9 cellular contexts compared by ENCODE assay signal in genomic region chr19:38228491-38229439, GRCh38. TPM values are rescaled to one million over a fixed set of nuclear protein-coding genes. Genes with fewer than 3 reads are reported as not detected.
DNase-seq lines count a peak whose midpoint lies in the region; ATAC-seq, FAIRE-seq and TF ChIP-seq lines count a peak whose summit lies in the region.
"Had no signal": no experiment of that assay in that cellular context is flagged by ENCODE, and none has a peak within 500 bp of the region (broad histone marks: within the 10 kb centered on the region; RNA-seq: fewer than 3 reads in every experiment).

No MANE protein-coding gene starts in this region.

- H3K79me2 ChIP-seq in HepG2 (ENCODE audit: insufficient read depth, low read length): no peaks in the 10 kb centered on the region

- DNase-seq in HepG2 (ENCODE audit: low spot score): no peak
- no peak for DNase-seq in right lobe of liver
- no peak for DNase-seq in T-cell
- DNase-seq in left ventricle myocardium superior: peak; percentile 46
- no peak for DNase-seq in thyroid gland
- DNase-seq in GOT3 (lab: John Stamatoyannopoulos, UW): no peak

- H3K27ac Mint-ChIP-seq in T-cell: no peak overlapping the region

- no peak for TF ChIP-seq CTCF in HepG2 (CRISPR knock-in tag; IDR thresholded peaks at IDR 0.05)
- no peak for TF ChIP-seq CTCF in right lobe of liver (IDR thresholded peaks at IDR 0.05)
- no peak for TF ChIP-seq CTCF in thyroid gland (IDR thresholded peaks at IDR 0.05)

- in situ Hi-C loops in HepG2 (cut with HindIII; ENCODE audit: extremely low pct_ligation_motif_present, low pct_unique_long_range_greater_than_20kb): no loop called here

- BruUV-seq in HepG2 (replicated peaks; lab: Mats Ljungman, UMichigan): no TSS peak

- H4K20me1 ChIP-seq in HepG2 (ENCODE audit: insufficient read depth, low read length): no peaks in the 10 kb centered on the region

- no peak overlapping the region for H3K27ac ChIP-seq in HepG2 (ENCODE audit: extremely low read length, insufficient read depth, low read length)
- no peak overlapping the region for H3K27ac ChIP-seq in right lobe of liver
- no peak overlapping the region for H3K27ac ChIP-seq in urinary bladder (ENCODE audit: low read depth)
- no peak overlapping the region for H3K27ac ChIP-seq in thyroid gland

- no peak for FAIRE-seq in HepG2 (lab: Jason Lieb, UNC)

- no peaks in the 10 kb centered on the region for H3K9me3 ChIP-seq in HepG2 (ENCODE audit: low read length)
- H3K9me3 ChIP-seq in right lobe of liver: no peaks in the 10 kb centered on the region
- H3K9me3 ChIP-seq in thyroid gland: no peaks in the 10 kb centered on the region

- no peak overlapping the region for H2AFZ ChIP-seq in HepG2 (ENCODE audit: low read length)

- no peaks in the 10 kb centered on the region for H3K36me3 ChIP-seq in HepG2 (replicated peaks in 1 of 2; ENCODE audit: control insufficient read depth in 1 of 2, insufficient read depth in 2 of 2, low read length in 2 of 2)
- no peaks in the 10 kb centered on the region for H3K36me3 ChIP-seq in right lobe of liver
- H3K36me3 ChIP-seq in urinary bladder (ENCODE audit: insufficient read depth): no peaks in the 10 kb centered on the region
- no peaks in the 10 kb centered on the region for H3K36me3 ChIP-seq in thyroid gland

- H3K9me3 Mint-ChIP-seq in T-cell: no peaks in the 10 kb centered on the region

- TF ChIP-seq EP300 in HepG2 (IDR thresholded peaks at IDR 0.05; ENCODE audit: low read depth in 2 of 2, low read length in 2 of 2) (no peak), HepG2 (CRISPR knock-in tag; IDR thresholded peaks at IDR 0.05; ENCODE audit: borderline replicate concordance) (no peak)

- ATAC-seq in HepG2 (no peak), right lobe of liver (no peak), T-cell (replicated peaks in 1 of 4) (no peak), left ventricle myocardium superior (no peak), GM21619 (IDR thresholded peaks at IDR 0.05; ENCODE audit: unreplicated experiment) (no peak)

- TF ChIP-seq POLR2A in HepG2 (IDR thresholded peaks at IDR 0.05; ENCODE audit: insufficient read depth in 1 of 2, low read depth in 2 of 2, low read length in 2 of 2) (no peak), right lobe of liver (IDR thresholded peaks at IDR 0.05) (no peak), thyroid gland (IDR thresholded peaks at IDR 0.05) (no peak)

- POLR2A ChIA-PET in HepG2 (lab: Yijun Ruan, JAX): no interaction called here
- POLR2A ChIA-PET in T-cell (lab: Charles Lee): no interaction called here

- no peak for TF ChIP-seq RAD21 in HepG2 (CRISPR knock-in tag; IDR thresholded peaks at IDR 0.05)

- 11% methylated on average over 44 of the region's 80 CpGs for WGBS in HepG2 (ENCODE audit: low lambda C conversion rate)
- WGBS in right lobe of liver (ENCODE audit: insufficient coverage, low coverage, low lambda C conversion rate, missing lambda C conversion rate): 2% methylated on average over 48 of the region's 80 CpGs
- under 1% methylated on average over 80 of the region's 80 CpGs for WGBS in urinary bladder
- WGBS in thyroid gland, 2 donors: 1 to 3% methylated on average over 32 to 51 of the region's 80 CpGs

- intact Hi-C loops in HepG2 (cut with micrococcal nuclease; ENCODE audit: unreplicated experiment): no loop called here
- intact Hi-C loops in right lobe of liver (cut with DNase I): loop anchor here in 1 of 2 donors (10.0 kb wide), 1 partner anchor 334 kb away; no protein-coding TSS in a partner anchor
- intact Hi-C loops in left ventricle myocardium superior (cut with micrococcal nuclease): no loop called here
- intact Hi-C loops in thyroid gland (cut with DNase I): no loop called here

- peaks cover 7 to 22% of the 10 kb centered on the region in 2 experiments; a peak in 4 of 5 replicates for H3K27me3 ChIP-seq in HepG2 (ENCODE audit: control insufficient read depth in 1 of 2, insufficient read depth in 2 of 2, low read length in 2 of 2)
- peaks cover 0 to 21% of the 10 kb centered on the region in 2 donors for H3K27me3 ChIP-seq in right lobe of liver
- peaks cover 35% of the 10 kb centered on the region for H3K27me3 ChIP-seq in thyroid gland

- CTCF ChIA-PET in HepG2 (lab: Yijun Ruan, JAX; ENCODE audit: low intra/inter-chr PET ratio, low total read pairs) (no interaction called here), T-cell (lab: Charles Lee) (no interaction called here)

- no peak overlapping the region for H3K9ac ChIP-seq in HepG2 (ENCODE audit: insufficient read depth, low read depth, low read length)

- H3K4me1 ChIP-seq in HepG2 (ENCODE audit: insufficient read depth, low read length) (peaks cover 7% of the 10 kb centered on the region), right lobe of liver (no peaks in the 10 kb centered on the region), urinary bladder (ENCODE audit: insufficient read depth) (peaks cover 3% of the 10 kb centered on the region), thyroid gland (peaks cover 14 to 20% of the 10 kb centered on the region in 2 donors)

- peaks cover 39 to 64% of the 10 kb centered on the region in 2 donors for H3K27me3 Mint-ChIP-seq in T-cell

- peak overlapping the region in 2 of 3 donors; percentile 25 to 74 for H3K4me3 Mint-ChIP-seq in T-cell

- H3K36me3 Mint-ChIP-seq in T-cell: no peaks in the 10 kb centered on the region

- H3K4me3 ChIP-seq in HepG2 (replicated peaks in 1 of 3; ENCODE audit: insufficient read depth in 1 of 3, low read depth in 2 of 3, low read length in 3 of 3) (peak overlapping the region; percentile 21 to 55 (median 40); a peak in 4 of 6 replicates), right lobe of liver (no peak overlapping the region), urinary bladder (ENCODE audit: low read depth, low read length) (peak overlapping the region; percentile 16), thyroid gland (replicated peaks in 1 of 3) (no peak overlapping the region)

- H3K4me1 Mint-ChIP-seq in T-cell: peaks cover 19 to 25% (median 24%) of the 10 kb centered on the region in 3 donors

- H3K4me2 ChIP-seq in HepG2 (ENCODE audit: low read depth, low read length): peak overlapping the region; percentile 53

RNA-seq across cellular contexts. Expression of gene DPF1, which starts 4.7 kb away (rescaled TPM):
- total RNA-seq in HepG2 (2016; rRNA removed; fragmentation: Illumina TruSeq; extraction: Trizol): 1.7 and 3.2 TPM in 2 replicates
- total RNA-seq in HepG2 (2016; cell fraction: cytosol; rRNA removed; fragmentation: Illumina TruSeq; extraction: Trizol; ENCODE audit: low read depth): 1.4 and 1.6 TPM in 2 replicates
- 1.6 and 2.3 TPM in 2 replicates for total RNA-seq in HepG2 (2016; cell fraction: insoluble cytoplasmic fraction; rRNA removed; fragmentation: Illumina TruSeq; extraction: Trizol)
- 2.0 and 2.8 TPM in 2 replicates for total RNA-seq in HepG2 (2016; cell fraction: membrane; rRNA removed; fragmentation: Illumina TruSeq; extraction: Trizol)
- total RNA-seq in HepG2 (2016; cell fraction: nucleus; rRNA removed; fragmentation: Illumina TruSeq; extraction: Trizol): 2.1 and 2.7 TPM in 2 replicates
- polyA plus RNA-seq in HepG2 (2011; rRNA removed): 1.0 and 1.3 TPM in 2 replicates
- polyA plus RNA-seq in HepG2 (2011; cell fraction: cytosol; rRNA removed): 0.65 and 1.2 TPM in 2 replicates
- 3.3 and 3.6 TPM in 2 replicates for polyA plus RNA-seq in HepG2 (2011; cell fraction: nucleus; rRNA removed)
- 0.36 and 1.2 TPM in 2 replicates for polyA plus RNA-seq in HepG2 (2012)
- 1.1 TPM in 2 replicates for polyA plus RNA-seq in HepG2 (2016; cell fraction: cytosol; fragmentation: Illumina TruSeq; extraction: Trizol; ENCODE audit: low read depth)
- 1.4 and 3.2 TPM in 2 replicates for polyA plus RNA-seq in HepG2 (2016; cell fraction: insoluble cytoplasmic fraction; fragmentation: Illumina TruSeq; extraction: Trizol; ENCODE audit: low read depth)
- polyA plus RNA-seq in HepG2 (2016; cell fraction: membrane; fragmentation: Illumina TruSeq; extraction: Trizol; ENCODE audit: low read depth): 1.4 and 1.7 TPM in 2 replicates
- polyA plus RNA-seq in HepG2 (2016; cell fraction: nucleus; fragmentation: Illumina TruSeq; extraction: Trizol; ENCODE audit: insufficient read depth, low read depth): 4.1 and 5.7 TPM in 2 replicates
- 1.3 and 2.4 TPM in 2 replicates for polyA minus RNA-seq in HepG2 (2011; rRNA and poly(A)+ RNA removed; ENCODE audit: low replicate concordance)
- polyA minus RNA-seq in HepG2 (2011; cell fraction: cytosol; rRNA and poly(A)+ RNA removed): 0.62 and 0.69 TPM in 2 replicates
- 1.4 and 1.7 TPM in 2 replicates for polyA minus RNA-seq in HepG2 (2011; cell fraction: nucleus; rRNA and poly(A)+ RNA removed)
- not detected for total RNA-seq in right lobe of liver
- not detected for total RNA-seq in T-cell
- total RNA-seq in left ventricle myocardium superior: 0.40 TPM
- total RNA-seq in urinary bladder: 1.1 TPM
- 0.24 TPM for polyA plus RNA-seq in urinary bladder
- total RNA-seq in thyroid gland: not detected
- total RNA-seq: subcutaneous adipose tissue had no signal

RNA-seq across cellular contexts. Expression of gene PPP1R14A, which starts 27.4 kb away (rescaled TPM):
- total RNA-seq in HepG2 (2016; rRNA removed; fragmentation: Illumina TruSeq; extraction: Trizol) (not detected in 2 replicates), right lobe of liver (1 to 10 TPM; 2.7 to 8.7 (median 6.7) TPM), T-cell (1 to 10 TPM in 2 of 5 donors, under 1 TPM in 1, not detected in 2; 0.82 to 2.8 (median 1.6) TPM), left ventricle myocardium superior (27.6 TPM), urinary bladder (5.9 TPM), thyroid gland (10 to 100 TPM in 1 of 4 donors, 1 to 10 TPM in 3; 2.8 to 11.9 (median 4.3) TPM)
- not detected in 2 replicates for total RNA-seq in HepG2 (2016; cell fraction: cytosol; rRNA removed; fragmentation: Illumina TruSeq; extraction: Trizol; ENCODE audit: low read depth)
- total RNA-seq in HepG2 (2016; cell fraction: insoluble cytoplasmic fraction; rRNA removed; fragmentation: Illumina TruSeq; extraction: Trizol): not detected in 2 replicates
- total RNA-seq in HepG2 (2016; cell fraction: membrane; rRNA removed; fragmentation: Illumina TruSeq; extraction: Trizol): not detected in 2 replicates
- not detected in 2 replicates for total RNA-seq in HepG2 (2016; cell fraction: nucleus; rRNA removed; fragmentation: Illumina TruSeq; extraction: Trizol)
- polyA plus RNA-seq in HepG2 (2011; rRNA removed) (not detected in 2 replicates), urinary bladder (468 TPM)
- not detected in 2 replicates for polyA plus RNA-seq in HepG2 (2011; cell fraction: cytosol; rRNA removed)
- polyA plus RNA-seq in HepG2 (2011; cell fraction: nucleus; rRNA removed): not detected in 2 replicates
- polyA plus RNA-seq in HepG2 (2012): not detected in 2 replicates
- polyA plus RNA-seq in HepG2 (2016; cell fraction: cytosol; fragmentation: Illumina TruSeq; extraction: Trizol; ENCODE audit: low read depth): not detected in 2 replicates
- polyA plus RNA-seq in HepG2 (2016; cell fraction: insoluble cytoplasmic fraction; fragmentation: Illumina TruSeq; extraction: Trizol; ENCODE audit: low read depth): not detected in 2 replicates
- polyA plus RNA-seq in HepG2 (2016; cell fraction: membrane; fragmentation: Illumina TruSeq; extraction: Trizol; ENCODE audit: low read depth): not detected in 2 replicates
- not detected in 2 replicates for polyA plus RNA-seq in HepG2 (2016; cell fraction: nucleus; fragmentation: Illumina TruSeq; extraction: Trizol; ENCODE audit: insufficient read depth, low read depth)
- polyA minus RNA-seq in HepG2 (2011; rRNA and poly(A)+ RNA removed; ENCODE audit: low replicate concordance): not detected in 2 replicates
- not detected in 2 replicates for polyA minus RNA-seq in HepG2 (2011; cell fraction: cytosol; rRNA and poly(A)+ RNA removed)
- polyA minus RNA-seq in HepG2 (2011; cell fraction: nucleus; rRNA and poly(A)+ RNA removed): not detected in 2 replicates

RNA-seq across cellular contexts. Expression of gene SPINT2, which starts 35.6 kb away (rescaled TPM):
- total RNA-seq in HepG2 (2016; rRNA removed; fragmentation: Illumina TruSeq; extraction: Trizol) (0.24 and 0.31 TPM in 2 replicates), right lobe of liver (10 to 100 TPM in 1 of 6 experiments, 1 to 10 TPM in 5; 3.5 to 19.1 (median 6.2) TPM), T-cell (10 to 100 TPM; 30.3 to 48.5 (median 37.9) TPM), left ventricle myocardium superior (9.9 TPM), urinary bladder (52.0 TPM), thyroid gland (1,000 to 10,000 TPM in 1 of 4 donors, 100 to 1,000 TPM in 3; 424 to 1,529 (median 712) TPM)
- 0.18 and 0.40 TPM in 2 replicates for total RNA-seq in HepG2 (2016; cell fraction: cytosol; rRNA removed; fragmentation: Illumina TruSeq; extraction: Trizol; ENCODE audit: low read depth)
- 0.30 and 0.37 TPM in 2 replicates for total RNA-seq in HepG2 (2016; cell fraction: insoluble cytoplasmic fraction; rRNA removed; fragmentation: Illumina TruSeq; extraction: Trizol)
- total RNA-seq in HepG2 (2016; cell fraction: membrane; rRNA removed; fragmentation: Illumina TruSeq; extraction: Trizol): 0.22 TPM in 1 of 2 replicates, not detected in the other
- 0.44 TPM in 1 of 2 replicates, not detected in the other for total RNA-seq in HepG2 (2016; cell fraction: nucleus; rRNA removed; fragmentation: Illumina TruSeq; extraction: Trizol)
- polyA plus RNA-seq in HepG2 (2011; rRNA removed) (0.77 and 0.97 TPM in 2 replicates), urinary bladder (125 TPM)
- 0.38 and 0.83 TPM in 2 replicates for polyA plus RNA-seq in HepG2 (2011; cell fraction: cytosol; rRNA removed)
- 0.21 and 0.35 TPM in 2 replicates for polyA plus RNA-seq in HepG2 (2011; cell fraction: nucleus; rRNA removed)
- 0.31 and 0.39 TPM in 2 replicates for polyA plus RNA-seq in HepG2 (2012)
- not detected in 2 replicates for polyA plus RNA-seq in HepG2 (2016; cell fraction: cytosol; fragmentation: Illumina TruSeq; extraction: Trizol; ENCODE audit: low read depth)
- polyA plus RNA-seq in HepG2 (2016; cell fraction: insoluble cytoplasmic fraction; fragmentation: Illumina TruSeq; extraction: Trizol; ENCODE audit: low read depth): 0.26 and 0.46 TPM in 2 replicates
- polyA plus RNA-seq in HepG2 (2016; cell fraction: membrane; fragmentation: Illumina TruSeq; extraction: Trizol; ENCODE audit: low read depth): 0.13 TPM in 1 of 2 replicates, not detected in the other
- 0.60 and 1.7 TPM in 2 replicates for polyA plus RNA-seq in HepG2 (2016; cell fraction: nucleus; fragmentation: Illumina TruSeq; extraction: Trizol; ENCODE audit: insufficient read depth, low read depth)
- 0.56 and 17.3 TPM in 2 replicates for polyA minus RNA-seq in HepG2 (2011; rRNA and poly(A)+ RNA removed; ENCODE audit: low replicate concordance)
- polyA minus RNA-seq in HepG2 (2011; cell fraction: cytosol; rRNA and poly(A)+ RNA removed): not detected in 2 replicates
- 0.26 TPM in 1 of 2 replicates, not detected in the other for polyA minus RNA-seq in HepG2 (2011; cell fraction: nucleus; rRNA and poly(A)+ RNA removed)

Comparison
In these comparisons a context has a peak if more than half of its experiments do, and no peak if none do; other contexts are left out.
1. H3K4me3 ChIP-seq: peak in HepG2 (3 of 3) and urinary bladder (single experiment); none in right lobe of liver (0 of 3) and thyroid gland (0 of 3).